1 cellular context compared by ENCODE assay signal in the genomic region with DNA sequence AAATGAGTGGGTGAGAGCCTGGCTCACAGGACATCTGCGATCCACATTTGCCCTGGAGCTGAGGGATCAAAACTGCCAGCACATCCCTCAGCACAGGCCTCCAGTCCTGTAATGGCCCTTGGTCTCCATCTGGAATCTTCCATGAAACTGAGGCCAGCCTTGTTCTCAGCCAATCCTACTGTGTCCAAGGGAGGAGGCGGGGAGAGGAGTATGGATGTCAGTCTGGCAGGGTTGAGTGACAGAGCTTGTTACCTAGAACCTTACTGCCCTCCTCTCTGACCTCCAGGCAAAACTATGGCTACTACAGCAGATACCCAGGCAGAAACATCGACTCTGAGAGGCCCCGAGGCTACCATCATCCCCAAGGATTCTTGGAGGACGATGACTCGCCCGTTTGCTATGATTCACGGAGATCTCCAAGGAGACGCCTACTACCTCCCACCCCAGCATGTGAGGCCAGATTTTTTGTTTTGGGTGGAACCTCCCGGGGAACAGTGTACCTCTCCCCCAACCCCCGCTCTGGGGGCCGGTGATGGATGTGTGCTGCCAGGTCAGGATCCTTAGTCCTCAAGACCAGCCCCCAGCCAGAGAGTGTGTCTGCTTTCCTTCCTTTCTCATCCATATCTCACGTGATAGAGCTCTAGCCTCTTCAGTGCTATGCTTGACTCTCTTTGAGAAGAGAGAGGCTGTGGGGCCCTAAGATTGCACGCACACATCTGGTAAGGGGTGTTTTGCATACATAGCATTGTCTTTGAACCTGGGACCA.
TF ChIP-seq lines count a peak whose summit lies in the region.

No MANE protein-coding gene starts in this region.

TF ChIP-seq in HepG2, 621 proteins besides CTCF, POLR2A, EP300 and RAD21 (continued from another document):
- TF ChIP-seq, protein P1, sequence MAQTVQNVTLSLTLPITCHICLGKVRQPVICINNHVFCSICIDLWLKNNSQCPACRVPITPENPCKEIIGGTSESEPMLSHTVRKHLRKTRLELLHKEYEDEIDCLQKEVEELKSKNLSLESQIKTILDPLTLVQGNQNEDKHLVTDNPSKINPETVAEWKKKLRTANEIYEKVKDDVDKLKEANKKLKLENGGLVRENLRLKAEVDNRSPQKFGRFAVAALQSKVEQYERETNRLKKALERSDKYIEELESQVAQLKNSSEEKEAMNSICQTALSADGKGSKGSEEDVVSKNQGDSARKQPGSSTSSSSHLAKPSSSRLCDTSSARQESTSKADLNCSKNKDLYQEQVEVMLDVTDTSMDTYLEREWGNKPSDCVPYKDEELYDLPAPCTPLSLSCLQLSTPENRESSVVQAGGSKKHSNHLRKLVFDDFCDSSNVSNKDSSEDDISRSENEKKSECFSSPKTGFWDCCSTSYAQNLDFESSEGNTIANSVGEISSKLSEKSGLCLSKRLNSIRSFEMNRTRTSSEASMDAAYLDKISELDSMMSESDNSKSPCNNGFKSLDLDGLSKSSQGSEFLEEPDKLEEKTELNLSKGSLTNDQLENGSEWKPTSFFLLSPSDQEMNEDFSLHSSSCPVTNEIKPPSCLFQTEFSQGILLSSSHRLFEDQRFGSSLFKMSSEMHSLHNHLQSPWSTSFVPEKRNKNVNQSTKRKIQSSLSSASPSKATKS (CRISPR knock-in tag; IDR thresholded peaks at IDR 0.05), result no peak
- TF ChIP-seq ZNF564 (CRISPR knock-in tag; IDR thresholded peaks at IDR 0.05) (no peak), RXRB (CRISPR knock-in tag; IDR thresholded peaks at IDR 0.05; ENCODE audit: borderline replicate concordance) (no peak), ZKSCAN8 (CRISPR knock-in tag; IDR thresholded peaks at IDR 0.05; ENCODE audit: borderline replicate concordance) (no peak), PCBP2 (optimal IDR thresholded peaks at IDR 0.05; ENCODE audit: low read depth, low read length, poor library complexity, severe bottlenecking) (no peak)
